In the genomic region with DNA sequence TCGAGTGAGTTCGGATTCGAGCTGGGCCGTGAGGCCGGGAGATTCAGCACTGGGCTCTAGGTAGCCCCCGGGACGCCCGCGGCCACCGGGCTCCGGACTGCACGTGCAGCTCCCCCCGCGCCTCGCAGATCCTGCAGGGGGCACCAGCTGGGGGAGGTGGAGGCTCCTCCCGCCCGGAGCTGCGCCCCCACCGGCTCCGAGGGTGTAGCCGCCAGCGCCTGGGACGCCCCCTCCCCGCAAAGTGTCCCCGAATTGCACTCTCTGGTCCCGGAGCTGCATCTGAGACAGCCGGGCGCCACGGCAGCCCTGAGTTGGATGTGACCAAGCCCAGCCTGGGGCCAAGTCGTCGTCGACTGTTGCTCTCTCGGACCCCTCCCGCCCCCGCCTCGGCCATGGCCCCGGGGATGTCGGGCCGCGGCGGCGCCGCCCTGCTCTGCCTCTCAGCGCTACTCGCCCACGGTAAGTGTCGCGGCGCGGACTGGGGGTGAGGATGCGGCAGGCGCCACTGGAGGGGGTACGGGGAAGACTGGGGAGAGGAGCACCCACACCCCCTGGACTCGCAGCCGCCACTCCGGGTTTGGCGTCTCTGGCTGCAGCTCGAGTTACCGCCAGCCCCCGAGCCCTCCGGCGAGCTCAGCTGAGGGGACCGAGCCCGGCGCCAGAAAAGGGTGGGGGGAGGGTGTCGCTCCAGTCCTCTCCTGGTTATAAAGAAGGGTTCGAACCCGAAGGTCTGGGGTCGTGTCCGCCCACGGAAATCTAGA, we compare ENCODE assay signal across 8 cellular contexts. TPM values are rescaled to one million over a fixed set of nuclear protein-coding genes. Genes with fewer than 3 reads are reported as not detected.
DNase-seq lines count a peak whose midpoint lies in the region; ATAC-seq and TF ChIP-seq lines count a peak whose summit lies in the region.

No MANE protein-coding gene starts in this region.

- H3K4me3 ChIP-seq in heart right ventricle (peak overlapping the region; percentile 14 to 67 (median 56)), ascending aorta (peak overlapping the region; percentile 58 to 74), muscle layer of duodenum (ENCODE audit: low read depth in 1 of 2, low read length in 2 of 2) (peak overlapping the region; percentile 26 to 86), vagina (peak overlapping the region; percentile 47 to 49)

- H3K27me3 ChIP-seq in heart right ventricle (peaks cover 30 to 100% (median 99%) of the 10 kb centered on the region in 7 donors), ascending aorta (peaks cover 10% of the 10 kb centered on the region), muscle layer of duodenum (ENCODE audit: low read depth, low read length) (peaks cover 78% of the 10 kb centered on the region), vagina (peaks cover 17% of the 10 kb centered on the region)

- DNase-seq in heart right ventricle (no peak), Right ventricle myocardium inferior (ENCODE audit: missing footprints) (no peak), ascending aorta (ENCODE audit: low spot score in 2 of 2) (no peak), vagina (ENCODE audit: extremely low spot score in 2 of 2) (no peak), hepatic stellate cell (ENCODE audit: low spot score) (no peak), globus pallidus (ENCODE audit: low spot score) (no peak)

- ATAC-seq in heart right ventricle (peak in 1 of 8 donors; percentile 6), Right ventricle myocardium inferior (no peak), GM19395 (IDR thresholded peaks at IDR 0.05; ENCODE audit: unreplicated experiment) (no peak)

- H3K4me1 ChIP-seq in heart right ventricle (peaks cover 11 to 38% (median 31%) of the 10 kb centered on the region in 9 donors), ascending aorta (peaks cover 27 to 28% of the 10 kb centered on the region in 2 donors), muscle layer of duodenum (ENCODE audit: control insufficient read depth in 1 of 2, insufficient read depth in 2 of 2, low read length in 2 of 2) (peaks cover 0 to 39% of the 10 kb centered on the region in 2 donors), vagina (peaks cover 31% of the 10 kb centered on the region)

- intact Hi-C loops in heart right ventricle (cut with DNase I) = loop anchor here in 1 of 10 donors (10.0 kb wide), 1 partner anchor 234 kb away; no protein-coding TSS in a partner anchor
- intact Hi-C loops in Right ventricle myocardium inferior (cut with DNase I) = no loop called here
- intact Hi-C loops in ascending aorta (cut with DNase I) = no loop called here
- intact Hi-C loops in vagina (cut with DNase I) = no loop called here

- TF ChIP-seq POLR2A in vagina (IDR thresholded peaks at IDR 0.05) = no peak

- H3K27ac ChIP-seq in heart right ventricle = no peak overlapping the region
- H3K27ac ChIP-seq in ascending aorta = no peak overlapping the region
- H3K27ac ChIP-seq in muscle layer of duodenum (ENCODE audit: low read length) = no peak overlapping the region
- H3K27ac ChIP-seq in vagina = no peak overlapping the region

- no peaks in the 10 kb centered on the region for H3K36me3 ChIP-seq in heart right ventricle
- no peaks in the 10 kb centered on the region for H3K36me3 ChIP-seq in ascending aorta
- H3K36me3 ChIP-seq in muscle layer of duodenum (ENCODE audit: control insufficient read depth in 1 of 2, insufficient read depth in 2 of 2, low read length in 2 of 2) = no peaks in the 10 kb centered on the region
- H3K36me3 ChIP-seq in vagina = no peaks in the 10 kb centered on the region

- H3K9me3 ChIP-seq in heart right ventricle = no peaks in the 10 kb centered on the region
- no peaks in the 10 kb centered on the region for H3K9me3 ChIP-seq in ascending aorta
- H3K9me3 ChIP-seq in muscle layer of duodenum (ENCODE audit: control insufficient read depth in 1 of 2, low read length in 2 of 2) = no peaks in the 10 kb centered on the region
- H3K9me3 ChIP-seq in vagina = no peaks in the 10 kb centered on the region

- WGBS in heart right ventricle, 2 donors = 1% methylated on average over 71 of the region's 71 CpGs

- TF ChIP-seq CTCF in heart right ventricle (IDR thresholded peaks at IDR 0.05) (peak in 1 of 9 donors; percentile 17), ascending aorta (IDR thresholded peaks at IDR 0.05) (no peak), vagina (IDR thresholded peaks at IDR 0.05) (no peak)

RNA-seq across cellular contexts. Expression of gene TMEM132E, which starts 1.5 kb away (rescaled TPM):
- total RNA-seq in heart right ventricle (under 1 TPM in 1 of 10 donors, not detected in 9; 0.04 TPM), Right ventricle myocardium inferior (not detected), ascending aorta (not detected), vagina (not detected)
- polyA plus RNA-seq in heart right ventricle = under 1 TPM in 1 of 2 donors, not detected in 1; 0.09 TPM
